ENCODE assay signal across 22 cellular contexts in the genomic region with DNA sequence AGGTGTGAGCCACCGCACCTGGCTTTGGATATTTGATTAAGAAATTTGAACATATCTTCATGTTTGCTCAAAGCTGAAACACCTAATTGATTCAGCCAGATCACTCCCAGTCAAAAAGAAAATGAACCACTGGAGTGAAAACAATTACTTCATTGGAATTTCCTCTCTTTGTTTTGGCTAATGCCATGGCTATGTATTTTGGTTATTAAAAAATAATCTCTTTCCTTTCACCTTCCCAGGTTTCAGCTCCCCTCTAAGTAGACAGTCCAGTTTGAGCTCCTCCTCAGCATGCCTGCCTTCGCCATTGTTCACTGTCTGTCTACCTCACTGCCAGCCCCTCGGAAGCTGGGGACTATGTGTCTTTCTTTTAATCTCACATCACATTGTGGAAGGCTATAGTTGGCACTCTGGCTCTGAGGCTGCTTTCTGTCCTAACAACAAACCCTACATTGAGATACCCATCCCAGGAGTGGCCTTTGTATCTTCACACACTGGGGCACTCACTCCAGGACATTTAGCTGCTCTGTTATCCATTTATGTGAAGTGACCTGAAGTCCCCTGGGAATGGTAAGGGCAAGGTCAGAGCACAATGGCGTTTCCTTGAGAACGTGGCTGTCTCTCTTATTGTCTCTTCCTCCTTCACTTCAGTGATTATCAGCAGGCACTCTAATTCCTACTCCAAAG.
A peak's percentile ranks its signal among the peaks of the same experiment; 100 is the strongest.
DNase-seq lines count a peak whose midpoint lies in the region; ATAC-seq, FAIRE-seq and TF ChIP-seq lines count a peak whose summit lies in the region.
"Had no signal": no experiment of that assay in that cellular context is flagged by ENCODE, and none has a peak within 500 bp of the region (broad histone marks: within the 10 kb centered on the region; RNA-seq: fewer than 3 reads in every experiment).

No MANE protein-coding gene starts in this region.

- CTCF ChIA-PET in endothelial cell of umbilical vein (lab: Charles Lee) = interaction anchor here (0.9 to 2.0 kb wide), 6 partner anchors 17 to 769 kb away, joined by 3 to 10 read pairs (median 4); no protein-coding TSS in a partner anchor

- DNase-seq in COR-L47 (lab: John Stamatoyannopoulos, UW) (peak; percentile 2), NCI-H146 (lab: John Stamatoyannopoulos, UW) (peak; percentile 69), endothelial cell of umbilical vein (ENCODE audit: low read depth, low spot score) (peak; percentile 70), neural crest cell (ENCODE audit: low read depth, low spot score) (peak; percentile 2), adrenal gland (no peak)
- no peak for DNase-seq in activated T-cell treated with anti-CD3 and anti-CD28 coated beads, Interleukin-2, amount 50 U/mL, for 24 hours
- DNase-seq: activated CD4-positive, alpha-beta T cell treated with anti-CD3 and anti-CD28 coated beads, Interleukin-2, amount 50 U/mL, for 1 hour; activated CD8-positive, alpha-beta memory T cell treated with anti-CD3 and anti-CD28 coated beads, Interleukin-2, amount 50 U/mL, for 4 hours; activated gamma-delta T cell treated with Interleukin-2 at 50 U/mL for 16 hours; AML-193; caudate nucleus; effector CD4-positive, alpha-beta T cell; NCI-H187 treated with DMSO at 0.1 percent for 48 hours; NCI-H446; pancreas; stimulated activated naive CD8-positive, alpha-beta T cell treated with anti-CD3 and anti-CD28 coated beads, Interleukin-15, amount 100 ng/mL, for 72 hours; T-helper 1 cell; transverse colon had no signal

- H4K20me1 ChIP-seq in endothelial cell of umbilical vein (replicated peaks; ENCODE audit: control insufficient read depth, extremely low read depth, insufficient read depth, low read length) = no peaks in the 10 kb centered on the region

- H3K4me3 Mint-ChIP-seq in neural crest cell = peak overlapping the region; percentile 4
- H3K4me3 Mint-ChIP-seq in activated T-cell treated with anti-CD3 and anti-CD28 coated beads, Interleukin-2, amount 50 U/mL, for 24 hours = no peak overlapping the region
- H3K4me3 Mint-ChIP-seq: stimulated activated naive CD8-positive, alpha-beta T cell treated with anti-CD3 and anti-CD28 coated beads, Interleukin-15, amount 100 ng/mL, for 72 hours had no signal

- H3K9me3 ChIP-seq in endothelial cell of umbilical vein (replicated peaks; ENCODE audit: control insufficient read depth, insufficient read depth, low read length) = no peaks in the 10 kb centered on the region
- peaks cover 0 to 9% (median 5%) of the 10 kb centered on the region in 3 donors for H3K9me3 ChIP-seq in adrenal gland (replicated peaks in 1 of 3)
- H3K9me3 ChIP-seq: pancreas had no signal

- H3K27ac Mint-ChIP-seq in neural crest cell (ENCODE audit: unreplicated experiment) = peak overlapping the region; percentile 24
- no peak overlapping the region for H3K27ac Mint-ChIP-seq in activated T-cell treated with anti-CD3 and anti-CD28 coated beads, Interleukin-2, amount 50 U/mL, for 24 hours
- H3K27ac Mint-ChIP-seq: stimulated activated naive CD8-positive, alpha-beta T cell treated with anti-CD3 and anti-CD28 coated beads, Interleukin-15, amount 100 ng/mL, for 72 hours had no signal

- intact Hi-C loops in endothelial cell of umbilical vein (cut with micrococcal nuclease) = loop anchor here (1.0 to 2.0 kb wide), 4 partner anchors 65 to 764 kb away; a partner anchor contains a TSS
- intact Hi-C loops in adrenal gland (cut with DNase I) = no loop called here

- TF ChIP-seq CTCF in endothelial cell of umbilical vein (IDR thresholded peaks at IDR 0.05; ENCODE audit: extremely low read depth in 1 of 2, insufficient read depth in 1 of 2, low read depth in 1 of 2, low read length in 2 of 2) = no peak
- TF ChIP-seq CTCF in neural crest cell (conservative IDR thresholded peaks at IDR 0.05) = no peak
- TF ChIP-seq CTCF in adrenal gland (IDR thresholded peaks at IDR 0.05) = no peak

- POLR2A ChIA-PET in endothelial cell of umbilical vein (lab: Charles Lee) = interaction anchor here (0.7 kb wide), 1 partner anchor 764 kb away, joined by 3 read pairs; a partner anchor contains a TSS

- H3K79me2 ChIP-seq in endothelial cell of umbilical vein (ENCODE audit: control insufficient read depth, insufficient read depth, low read length) = no peaks in the 10 kb centered on the region

- H3K36me3 ChIP-seq in endothelial cell of umbilical vein (ENCODE audit: control insufficient read depth in 2 of 2, extremely low read depth in 1 of 2, insufficient read depth in 2 of 2, low read length in 2 of 2) (no peaks in the 10 kb centered on the region), adrenal gland (replicated peaks in 1 of 2) (no peaks in the 10 kb centered on the region)
- H3K36me3 ChIP-seq: esophagus muscularis mucosa, pancreas, transverse colon had no signal

- peaks cover 16% of the 10 kb centered on the region for H3K4me1 Mint-ChIP-seq in neural crest cell
- H3K4me1 Mint-ChIP-seq in activated T-cell treated with anti-CD3 and anti-CD28 coated beads, Interleukin-2, amount 50 U/mL, for 24 hours (ENCODE audit: low read depth) = no peaks in the 10 kb centered on the region
- H3K4me1 Mint-ChIP-seq: stimulated activated naive CD8-positive, alpha-beta T cell treated with anti-CD3 and anti-CD28 coated beads, Interleukin-15, amount 100 ng/mL, for 72 hours had no signal

- H3K9me3 Mint-ChIP-seq in neural crest cell = peaks cover 11% of the 10 kb centered on the region
- peaks cover 7% of the 10 kb centered on the region for H3K9me3 Mint-ChIP-seq in activated T-cell treated with anti-CD3 and anti-CD28 coated beads, Interleukin-2, amount 50 U/mL, for 24 hours
- H3K9me3 Mint-ChIP-seq: stimulated activated naive CD8-positive, alpha-beta T cell treated with anti-CD3 and anti-CD28 coated beads, Interleukin-15, amount 100 ng/mL, for 72 hours had no signal

- dilution Hi-C loops in endothelial cell of umbilical vein (cut with MboI; ENCODE audit: extremely low pct_ligation_motif_present, low sequenced_read_pairs) = no loop called here

- 64 to 68% (median 65%) methylated on average over 5 of the region's 5 CpGs for WGBS in adrenal gland, 4 donors

- no peaks in the 10 kb centered on the region for H3K27me3 Mint-ChIP-seq in neural crest cell (ENCODE audit: low read depth)
- no peaks in the 10 kb centered on the region for H3K27me3 Mint-ChIP-seq in activated T-cell treated with anti-CD3 and anti-CD28 coated beads, Interleukin-2, amount 50 U/mL, for 24 hours
- H3K27me3 Mint-ChIP-seq: stimulated activated naive CD8-positive, alpha-beta T cell treated with anti-CD3 and anti-CD28 coated beads, Interleukin-15, amount 100 ng/mL, for 72 hours had no signal

- no peaks in the 10 kb centered on the region for H3K9me1 ChIP-seq in endothelial cell of umbilical vein (replicated peaks; ENCODE audit: control insufficient read depth, extremely low read depth, insufficient read depth, low read length)

- H2AFZ ChIP-seq in endothelial cell of umbilical vein (ENCODE audit: low read depth, low read length) = peak overlapping the region; percentile 67

- peak overlapping the region; percentile 71 for H3K9ac ChIP-seq in endothelial cell of umbilical vein (replicated peaks; ENCODE audit: extremely low read depth, insufficient read depth, low read length)

- TSS peak; percentile 100 for BruUV-seq in endothelial cell of umbilical vein (replicated peaks; lab: Mats Ljungman, UMichigan)

- H3K4me2 ChIP-seq in endothelial cell of umbilical vein (ENCODE audit: insufficient read depth, low read length) = peak overlapping the region; percentile 35

- H3K4me3 ChIP-seq in endothelial cell of umbilical vein (replicated peaks in 1 of 3; ENCODE audit: insufficient read depth in 1 of 3, low read depth in 1 of 3, low read length in 3 of 3) (no peak overlapping the region), adrenal gland (no peak overlapping the region)
- H3K4me3 ChIP-seq: esophagus muscularis mucosa, pancreas, transverse colon had no signal

- H3K27me3 ChIP-seq in endothelial cell of umbilical vein (ENCODE audit: control insufficient read depth in 2 of 2, insufficient read depth in 2 of 2, low read length in 2 of 2) (no peaks in the 10 kb centered on the region), adrenal gland (no peaks in the 10 kb centered on the region)
- H3K27me3 ChIP-seq: esophagus muscularis mucosa, pancreas, transverse colon had no signal

- TF ChIP-seq POLR2A in endothelial cell of umbilical vein (IDR thresholded peaks at IDR 0.05; ENCODE audit: low read depth, low read length) (no peak), adrenal gland (IDR thresholded peaks at IDR 0.05) (no peak)

- H3K4me1 ChIP-seq in endothelial cell of umbilical vein (ENCODE audit: control insufficient read depth, extremely low read depth, insufficient read depth, low read length) (peaks cover 10% of the 10 kb centered on the region), adrenal gland (replicated peaks in 1 of 2) (no peaks in the 10 kb centered on the region)
- H3K4me1 ChIP-seq: esophagus muscularis mucosa, pancreas had no signal

- FAIRE-seq in endothelial cell of umbilical vein (lab: Jason Lieb, UNC) = peak; percentile 77
- FAIRE-seq: HTR-8/SVneo, pancreas had no signal

- H3K36me3 Mint-ChIP-seq in neural crest cell (ENCODE audit: low read depth) = peaks cover 14% of the 10 kb centered on the region
- H3K36me3 Mint-ChIP-seq in activated T-cell treated with anti-CD3 and anti-CD28 coated beads, Interleukin-2, amount 50 U/mL, for 24 hours (ENCODE audit: low read depth) = no peaks in the 10 kb centered on the region

- H3K27ac ChIP-seq in endothelial cell of umbilical vein (ENCODE audit: insufficient read depth, low read depth, low read length) (peak overlapping the region; percentile 98), adrenal gland (no peak overlapping the region)
- H3K27ac ChIP-seq: esophagus muscularis mucosa, pancreas, transverse colon had no signal

- ATAC-seq in HG03097 (IDR thresholded peaks at IDR 0.05; ENCODE audit: low FRiP score, unreplicated experiment) (no peak), HG03045 (IDR thresholded peaks at IDR 0.05; ENCODE audit: unreplicated experiment) (no peak)
- ATAC-seq: pancreas; stimulated activated naive CD8-positive, alpha-beta T cell treated with anti-CD3 and anti-CD28 coated beads, Interleukin-15, amount 100 ng/mL, for 72 hours had no signal

TF ChIP-seq in endothelial cell of umbilical vein, 7 proteins besides CTCF, POLR2A, EP300 and RAD21:
- TF ChIP-seq EZH2 (IDR thresholded peaks at IDR 0.05; ENCODE audit: borderline replicate concordance, low read depth, low read length, severe bottlenecking) (no peak), POLR2AphosphoS5 (IDR thresholded peaks at IDR 0.05; ENCODE audit: insufficient read depth, low read depth, low read length) (peak; percentile 30), JUN (IDR thresholded peaks at IDR 0.05; ENCODE audit: borderline replicate concordance, insufficient read depth, insufficient read length, low read depth) (peak; percentile 75), GATA2 (IDR thresholded peaks at IDR 0.05; ENCODE audit: insufficient read depth, insufficient read length, low read depth, low read length) (no peak), FOS (IDR thresholded peaks at IDR 0.05; ENCODE audit: borderline replicate concordance, insufficient read depth, low read length) (no peak), MYC (IDR thresholded peaks at IDR 0.05; ENCODE audit: low read depth, low read length) (no peak)
- TF ChIP-seq, protein P1, sequence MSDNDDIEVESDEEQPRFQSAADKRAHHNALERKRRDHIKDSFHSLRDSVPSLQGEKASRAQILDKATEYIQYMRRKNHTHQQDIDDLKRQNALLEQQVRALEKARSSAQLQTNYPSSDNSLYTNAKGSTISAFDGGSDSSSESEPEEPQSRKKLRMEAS (IDR thresholded peaks at IDR 0.05; ENCODE audit: insufficient read depth, insufficient read length) = no peak
TF ChIP-seq in endothelial cell of umbilical vein: peak in this region for 2.

Comparison
In these comparisons a context has a peak if more than half of its experiments do, and no peak if none do; other contexts are left out.
1. DNase-seq: peak in COR-L47 (single experiment), NCI-H146 (single experiment), endothelial cell of umbilical vein (single experiment) and neural crest cell (single experiment); none in adrenal gland (0 of 7) and activated T-cell treated with anti-CD3 and anti-CD28 coated beads, Interleukin-2, amount 50 U/mL, for 24 hours (single experiment).